Comparison of ENCODE assay signal across 20 cellular contexts in genomic region chr5:34484190-34484589, GRCh38.
DNase-seq lines count a peak whose midpoint lies in the region; ATAC-seq and TF ChIP-seq lines count a peak whose summit lies in the region.
"Had no signal": no experiment of that assay in that cellular context is flagged by ENCODE, and none has a peak within 500 bp of the region (broad histone marks: within the 10 kb centered on the region; RNA-seq: fewer than 3 reads in every experiment).

No MANE protein-coding gene starts in this region.

- no peak overlapping the region for H3K9ac ChIP-seq in PC-3 (ENCODE audit: low read length)
- H3K9ac ChIP-seq in liver (ENCODE audit: low read depth in 1 of 2, low read length in 2 of 2): peak overlapping the region in 1 of 2 donors; percentile 28

- CTCF ChIA-PET in PC-3 (lab: Charles Lee): no interaction called here

- peaks cover 47% of the 10 kb centered on the region for H3K4me1 ChIP-seq in PC-3 (ENCODE audit: insufficient read depth, low read length)
- H3K4me1 ChIP-seq in liver (ENCODE audit: control insufficient read depth in 4 of 4, insufficient read depth in 4 of 4, low read length in 3 of 4): peaks cover 8 to 46% (median 28%) of the 10 kb centered on the region in 4 donors
- peaks cover 12 to 27% (median 24%) of the 10 kb centered on the region in 4 donors for H3K4me1 ChIP-seq in esophagus muscularis mucosa
- H3K4me1 ChIP-seq: BE2C had no signal

- intact Hi-C loops in PC-3 (cut with micrococcal nuclease) (no loop called here), esophagus muscularis mucosa (cut with DNase I) (loop anchor here (5.0 kb wide), 1 partner anchor 353 kb away; the partner anchor contains the start of gene TTC23L)

- H3K4me3 ChIP-seq in PC-3 (ENCODE audit: low read length): no peak overlapping the region
- H3K4me3 ChIP-seq in liver (ENCODE audit: low read depth in 1 of 3, low read length in 3 of 3): no peak overlapping the region
- H3K4me3 ChIP-seq in esophagus muscularis mucosa: no peak overlapping the region
- H3K4me3 ChIP-seq: ascending aorta, upper lobe of left lung had no signal

- H3K9me2 ChIP-seq in PC-3 (replicated peaks; ENCODE audit: low read length): no peaks in the 10 kb centered on the region

- DNase-seq in NOMO-1 treated with DMSO at 0.1 percent for 48 hours (lab: John Stamatoyannopoulos, UW; ENCODE audit: unreplicated experiment): peak; percentile 11
- no peak for DNase-seq in NOMO-1 (lab: John Stamatoyannopoulos, UW; ENCODE audit: unreplicated experiment in 2 of 2)
- DNase-seq in PC-3: no peak
- no peak for DNase-seq in esophagus muscularis mucosa (ENCODE audit: extremely low spot score)
- DNase-seq in RPMI8226: no peak
- no peak for DNase-seq in stimulated activated CD8-positive, alpha-beta memory T cell treated with anti-CD3 and anti-CD28 coated beads, Interleukin-4, amount 100 ng/mL, for 48 hours
- DNase-seq: activated CD4-positive, alpha-beta T cell treated with anti-CD3 and anti-CD28 coated beads, Interleukin-2, amount 50 U/mL, for 48 hours; activated CD4-positive, CD25-positive, alpha-beta regulatory T cell; activated CD8-positive, alpha-beta memory T cell treated with anti-CD3 and anti-CD28 coated beads, Interleukin-2, amount 50 U/mL, for 4 hours; BE2C; central memory CD4-positive, alpha-beta T cell; HCEC 1CT; left cardiac atrium; NCI-H2171 treated with DMSO at 0.1 percent for 48 hours; SW 1271; T1000; upper lobe of left lung had no signal

- TF ChIP-seq EP300 in esophagus muscularis mucosa (IDR thresholded peaks at IDR 0.05): no peak

- no peaks in the 10 kb centered on the region for H3K27me3 ChIP-seq in PC-3 (ENCODE audit: low read length)
- H3K27me3 ChIP-seq in liver (ENCODE audit: control insufficient read depth in 4 of 4, insufficient read depth in 4 of 4, low read length in 3 of 4): no peaks in the 10 kb centered on the region
- H3K27me3 ChIP-seq in esophagus muscularis mucosa: no peaks in the 10 kb centered on the region
- H3K27me3 ChIP-seq: ascending aorta, upper lobe of left lung had no signal

- peak; percentile 11 to 47 for TF ChIP-seq RAD21 in liver (IDR thresholded peaks at IDR 0.05)

- H3F3A ChIP-seq in PC-3 (ENCODE audit: low read length, unreplicated experiment): peaks cover 9% of the 10 kb centered on the region

- H3K79me2 ChIP-seq in PC-3 (ENCODE audit: low read length): no peaks in the 10 kb centered on the region

- POLR2A ChIA-PET in PC-3 (lab: Charles Lee; ENCODE audit: unreplicated experiment): no interaction called here

- H3K9me3 ChIP-seq in PC-3 (ENCODE audit: low read length) (no peaks in the 10 kb centered on the region), liver (ENCODE audit: control insufficient read depth in 4 of 4, low read length in 3 of 4) (no peaks in the 10 kb centered on the region), esophagus muscularis mucosa (peaks cover 0 to 6% (median 2%) of the 10 kb centered on the region in 4 donors)
- H3K9me3 ChIP-seq: ascending aorta, BE2C, upper lobe of left lung had no signal

- H3K27ac ChIP-seq in PC-3 (ENCODE audit: low read length) (peak overlapping the region; percentile 77), liver (ENCODE audit: low read depth in 1 of 2, low read length in 2 of 2) (peak overlapping the region; percentile 60 to 64), esophagus muscularis mucosa (replicated peaks in 1 of 4) (no peak overlapping the region)
- H3K27ac ChIP-seq: ascending aorta had no signal

- BruUV-seq in PC-3 (replicated peaks; lab: Mats Ljungman, UMichigan): no TSS peak

- H2AFZ ChIP-seq in PC-3 (ENCODE audit: low read length): no peak overlapping the region

- no peaks in the 10 kb centered on the region for H4K20me1 ChIP-seq in PC-3 (ENCODE audit: low read length)

- TF ChIP-seq CTCF in PC-3 (conservative IDR thresholded peaks at IDR 0.05; ENCODE audit: low read depth, low read length) (no peak), liver (IDR thresholded peaks at IDR 0.05; ENCODE audit: low read depth, low read length, missing input control) (no peak), esophagus muscularis mucosa (IDR thresholded peaks at IDR 0.05) (no peak)

- H3K4me2 ChIP-seq in PC-3 (ENCODE audit: low read length): peak overlapping the region; percentile 35; the same call in 1 of the 2 replicates

- ATAC-seq in PC-3 (no peak), HG03460 (IDR thresholded peaks at IDR 0.05; ENCODE audit: unreplicated experiment) (no peak)
- ATAC-seq: left cardiac atrium had no signal

- TF ChIP-seq POLR2A in esophagus muscularis mucosa (IDR thresholded peaks at IDR 0.05; ENCODE audit: low read depth): no peak

- H3K36me3 ChIP-seq in PC-3 (ENCODE audit: low read depth, low read length) (no peaks in the 10 kb centered on the region), liver (ENCODE audit: control insufficient read depth in 4 of 4, insufficient read depth in 3 of 4, low read depth in 1 of 4, low read length in 3 of 4) (no peaks in the 10 kb centered on the region), esophagus muscularis mucosa (no peaks in the 10 kb centered on the region)
- H3K36me3 ChIP-seq: ascending aorta, BE2C, upper lobe of left lung had no signal

TF ChIP-seq in liver, 16 proteins besides CTCF, POLR2A, EP300 and RAD21:
- TF ChIP-seq FOXA2 (IDR thresholded peaks at IDR 0.05) (no peak), HNF4A (conservative IDR thresholded peaks at IDR 0.05) (peak; percentile 32 to 40), JUND (IDR thresholded peaks at IDR 0.05) (peak; percentile 53 to 62), SP1 (IDR thresholded peaks at IDR 0.05) (peak; percentile 45), ATF3 (IDR thresholded peaks at IDR 0.05) (peak; percentile 26), RXRA (IDR thresholded peaks at IDR 0.05) (peak; percentile 20 to 37), EGR1 (IDR thresholded peaks at IDR 0.05; ENCODE audit: low read depth in 2 of 2) (no peak)
TF ChIP-seq in liver: peak in this region for 5.

Comparison
In these comparisons a context has a peak if more than half of its experiments do, and no peak if none do; other contexts are left out.
1. H3K27ac ChIP-seq: peak in PC-3 (single experiment) and liver (2 of 2); none in esophagus muscularis mucosa (0 of 4).